Comparison of ENCODE assay signal across 8 cellular contexts in the genomic region with DNA sequence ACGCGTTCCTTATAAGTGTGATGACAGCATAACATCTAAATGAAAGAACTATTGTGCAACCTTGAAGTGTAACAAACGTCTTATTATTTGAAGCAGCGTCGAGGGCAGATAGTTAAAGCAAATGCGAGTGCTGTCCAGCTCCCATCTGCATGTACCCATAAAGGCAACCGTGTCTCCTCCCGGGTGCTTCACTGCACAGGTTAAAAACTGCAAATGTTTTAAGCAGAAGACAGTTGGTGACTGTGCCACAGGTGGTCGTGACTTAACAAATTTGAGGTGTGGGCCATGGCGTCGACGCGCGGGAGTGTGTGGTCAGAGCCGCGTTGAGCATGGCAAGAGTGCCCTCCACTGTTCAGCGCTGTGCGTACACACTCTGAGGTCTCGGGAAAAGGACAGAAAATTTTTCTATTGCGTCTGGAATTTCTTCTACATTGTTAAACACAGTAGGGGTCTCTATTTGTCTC. TPM values are rescaled to one million over a fixed set of nuclear protein-coding genes. Genes with fewer than 3 reads are reported as not detected.
DNase-seq lines count a peak whose midpoint lies in the region; ATAC-seq and TF ChIP-seq lines count a peak whose summit lies in the region.

No MANE protein-coding gene starts in this region.

- in situ Hi-C loops in astrocyte of the cerebellum (cut with HindIII; ENCODE audit: low sequenced_read_pairs), result no loop called here

- peak; percentile 69 for TF ChIP-seq CTCF in DND-41 (IDR thresholded peaks at IDR 0.05; ENCODE audit: borderline replicate concordance, extremely low read depth, low read length, poor library complexity, severe bottlenecking)
- peak; percentile 24 for TF ChIP-seq CTCF in MM.1S (IDR thresholded peaks at IDR 0.05; ENCODE audit: low read length)
- TF ChIP-seq CTCF in astrocyte of the cerebellum (IDR thresholded peaks at IDR 0.05; ENCODE audit: low read depth, low read length, missing control alignments), result peak; percentile 47
- peak; percentile 29 for TF ChIP-seq CTCF in liver (IDR thresholded peaks at IDR 0.05; ENCODE audit: low read depth, low read length, missing input control)
- peak in 1 of 11 experiments; percentile 16 for TF ChIP-seq CTCF in spleen (IDR thresholded peaks at IDR 0.05 in 8 of 11, conservative IDR thresholded peaks at IDR 0.05 in 3 of 11)

- DNase-seq in DND-41 (peak; percentile 42), MM.1S (no peak), astrocyte of the cerebellum (ENCODE audit: low read depth) (peak; percentile 3), spleen (no peak), HuH-7.5 (ENCODE audit: low spot score) (no peak)

- intact Hi-C loops in spleen (cut with DNase I; ENCODE audit: low total_unique reads), result no loop called here

- peak; percentile 64 to 66 for TF ChIP-seq RAD21 in liver (IDR thresholded peaks at IDR 0.05)

- H4K20me1 ChIP-seq in DND-41 (ENCODE audit: insufficient read depth, low read length), result no peaks in the 10 kb centered on the region
- H4K20me1 ChIP-seq in MM.1S (ENCODE audit: insufficient read depth, low read length), result no peaks in the 10 kb centered on the region

- H3K9ac ChIP-seq in DND-41 (ENCODE audit: low read depth, low read length) (no peak overlapping the region), MM.1S (ENCODE audit: low read length) (no peak overlapping the region), liver (ENCODE audit: low read depth in 1 of 2, low read length in 2 of 2) (no peak overlapping the region)

- no peak for TF ChIP-seq POLR2A in spleen (IDR thresholded peaks at IDR 0.05)

- H3K9me3 ChIP-seq in DND-41 (ENCODE audit: insufficient read depth, low read length, severe bottlenecking) (no peaks in the 10 kb centered on the region), MM.1S (replicated peaks; ENCODE audit: insufficient read depth, low read length) (no peaks in the 10 kb centered on the region), liver (ENCODE audit: control insufficient read depth in 4 of 4, low read length in 3 of 4) (peaks cover 0 to 2% (median 0%) of the 10 kb centered on the region in 4 donors), spleen (no peaks in the 10 kb centered on the region)

- H3K27me3 ChIP-seq in DND-41 (ENCODE audit: insufficient read depth, low read length, poor library complexity) (peaks cover 22% of the 10 kb centered on the region), MM.1S (replicated peaks; ENCODE audit: insufficient read depth, low read length) (no peaks in the 10 kb centered on the region), liver (ENCODE audit: control insufficient read depth in 4 of 4, insufficient read depth in 4 of 4, low read length in 3 of 4) (peaks cover 0 to 30% (median 17%) of the 10 kb centered on the region in 4 donors), spleen (replicated peaks in 1 of 7) (peaks cover 0 to 91% (median 66%) of the 10 kb centered on the region in 7 donors)

- H3K79me2 ChIP-seq in DND-41 (ENCODE audit: insufficient read depth, low read length), result no peaks in the 10 kb centered on the region
- H3K79me2 ChIP-seq in MM.1S (ENCODE audit: low read length), result no peaks in the 10 kb centered on the region

- no peaks in the 10 kb centered on the region for H3K9me2 ChIP-seq in MM.1S (replicated peaks; ENCODE audit: insufficient read depth, low read length)

- no peak overlapping the region; the same call in 1 of the 2 replicates for H2AFZ ChIP-seq in DND-41 (ENCODE audit: low read depth, low read length)
- H2AFZ ChIP-seq in MM.1S (ENCODE audit: low read length), result no peak overlapping the region

- H3K4me2 ChIP-seq in DND-41 (ENCODE audit: insufficient read depth, low read length), result no peak overlapping the region
- H3K4me2 ChIP-seq in MM.1S (ENCODE audit: low read depth, low read length), result no peak overlapping the region

- 11% methylated on average over 20 of the region's 20 CpGs for WGBS in liver
- 8 to 15% (median 10%) methylated on average over 20 of the region's 20 CpGs for WGBS in spleen, 5 donors

- peak; percentile 70 for ATAC-seq in DND-41 (ENCODE audit: insufficient read depth, low read depth)
- ATAC-seq in HG03175 (IDR thresholded peaks at IDR 0.05; ENCODE audit: unreplicated experiment), result no peak
- no peak for ATAC-seq in HG02571 (IDR thresholded peaks at IDR 0.05; ENCODE audit: unreplicated experiment)

- H3K4me3 ChIP-seq in DND-41 (ENCODE audit: low read depth in 1 of 2, low read length in 2 of 2) (no peak overlapping the region), MM.1S (ENCODE audit: low read length) (no peak overlapping the region), astrocyte of the cerebellum (ENCODE audit: low read depth, low read length) (no peak overlapping the region), liver (ENCODE audit: low read depth in 1 of 3, low read length in 3 of 3) (no peak overlapping the region), spleen (no peak overlapping the region)

- H3K36me3 ChIP-seq in DND-41 (ENCODE audit: insufficient read depth, low read length) (no peaks in the 10 kb centered on the region), MM.1S (replicated peaks; ENCODE audit: insufficient read depth, low read length) (no peaks in the 10 kb centered on the region), liver (ENCODE audit: control insufficient read depth in 4 of 4, insufficient read depth in 3 of 4, low read depth in 1 of 4, low read length in 3 of 4) (no peaks in the 10 kb centered on the region), spleen (no peaks in the 10 kb centered on the region)

- no peaks in the 10 kb centered on the region for H3F3A ChIP-seq in MM.1S (ENCODE audit: insufficient read depth, low read length)

- H3K27ac ChIP-seq in DND-41 (ENCODE audit: low read length) (no peak overlapping the region), MM.1S (ENCODE audit: low read length) (no peak overlapping the region), liver (ENCODE audit: low read depth in 1 of 2, low read length in 2 of 2) (no peak overlapping the region), spleen (no peak overlapping the region)

- no peaks in the 10 kb centered on the region for H3K4me1 ChIP-seq in DND-41 (ENCODE audit: insufficient read depth, low read length)
- no peaks in the 10 kb centered on the region for H3K4me1 ChIP-seq in MM.1S (ENCODE audit: low read length)
- peaks cover 2 to 13% (median 8%) of the 10 kb centered on the region in 4 donors for H3K4me1 ChIP-seq in liver (ENCODE audit: control insufficient read depth in 4 of 4, insufficient read depth in 4 of 4, low read length in 3 of 4)
- H3K4me1 ChIP-seq in spleen, result peaks cover 0 to 20% (median 3%) of the 10 kb centered on the region in 6 donors

TF ChIP-seq in liver, 16 proteins besides CTCF, POLR2A, EP300 and RAD21:
- TF ChIP-seq HNF4A (conservative IDR thresholded peaks at IDR 0.05), result no peak
- TF ChIP-seq, protein P1, sequence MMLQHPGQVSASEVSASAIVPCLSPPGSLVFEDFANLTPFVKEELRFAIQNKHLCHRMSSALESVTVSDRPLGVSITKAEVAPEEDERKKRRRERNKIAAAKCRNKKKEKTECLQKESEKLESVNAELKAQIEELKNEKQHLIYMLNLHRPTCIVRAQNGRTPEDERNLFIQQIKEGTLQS (IDR thresholded peaks at IDR 0.05), result no peak

RNA-seq across cellular contexts. Expression of a gene that starts 6.4 kb away (rescaled TPM):
- total RNA-seq in liver (not detected), spleen (not detected)
- polyA plus RNA-seq in liver (not detected), spleen (not detected)

Comparison
In these comparisons a context has a peak if more than half of its experiments do, and no peak if none do; other contexts are left out.
1. DNase-seq: peak in DND-41 (single experiment) and astrocyte of the cerebellum (single experiment); none in MM.1S (single experiment), spleen (single experiment) and HuH-7.5 (single experiment).